2 cellular contexts compared by ENCODE assay signal in the genomic region with DNA sequence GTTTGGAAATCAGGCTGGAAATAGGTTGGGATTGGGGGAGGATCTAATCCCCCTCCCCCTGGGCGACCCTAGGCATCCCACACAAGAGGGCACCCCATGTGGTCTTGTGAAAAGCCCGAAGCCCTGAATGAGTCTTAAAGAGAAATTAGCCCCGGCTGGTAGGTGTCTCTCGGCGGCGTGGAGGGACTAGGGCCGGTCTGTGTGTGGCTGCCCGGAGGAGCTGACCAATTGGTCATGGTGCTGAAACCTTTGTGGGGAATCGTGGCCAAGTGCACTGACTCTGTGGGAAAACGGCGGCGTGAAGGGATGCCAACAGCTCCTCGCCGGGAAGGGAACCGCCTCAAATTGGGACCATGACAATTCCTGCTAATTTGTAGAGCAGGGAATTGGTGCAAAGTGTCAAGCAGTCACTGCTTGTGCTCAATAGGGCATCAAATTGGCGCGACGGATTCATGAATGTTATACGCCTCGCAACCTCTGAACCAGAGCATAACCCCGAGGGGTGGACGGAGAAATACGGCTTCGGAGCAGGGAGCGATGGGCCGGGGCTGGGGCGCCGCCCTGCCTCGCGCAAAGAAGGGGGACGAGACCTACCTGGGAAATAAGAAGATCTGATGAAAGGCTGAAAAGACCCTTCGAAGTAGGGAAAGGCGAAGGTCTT.
TF ChIP-seq lines count a peak whose summit lies in the region.

No MANE protein-coding gene starts in this region.

TF ChIP-seq in SK-N-SH, 30 proteins besides CTCF, POLR2A, EP300 and RAD21 (continued from another document):
- no peak for TF ChIP-seq CHD2 (IDR thresholded peaks at IDR 0.05; ENCODE audit: low read length, partially characterized antibody)
TF ChIP-seq in SK-N-SH: peak in this region for 1.

TF ChIP-seq in SK-N-SH treated with all-trans-retinoic acid at 6 μM for 48 hours, 23 proteins besides CTCF, POLR2A, EP300 and RAD21 (continued from another document):
- TF ChIP-seq RARB (CRISPR knock-in tag; IDR thresholded peaks at IDR 0.05) (no peak), TOX (CRISPR knock-in tag; IDR thresholded peaks at IDR 0.05; ENCODE audit: borderline replicate concordance) (no peak), CSDC2 (CRISPR knock-in tag; IDR thresholded peaks at IDR 0.05) (no peak), ISL1 (CRISPR knock-in tag; IDR thresholded peaks at IDR 0.05) (no peak), ZC3H10 (CRISPR knock-in tag; IDR thresholded peaks at IDR 0.05) (no peak), PPARA (CRISPR knock-in tag; IDR thresholded peaks at IDR 0.05; ENCODE audit: borderline replicate concordance) (no peak), ZNF8 (CRISPR knock-in tag; IDR thresholded peaks at IDR 0.05) (no peak), SNAI2 (CRISPR knock-in tag; IDR thresholded peaks at IDR 0.05) (no peak), OSR1 (CRISPR knock-in tag; IDR thresholded peaks at IDR 0.05) (no peak), ESRRG (CRISPR knock-in tag; IDR thresholded peaks at IDR 0.05) (no peak), TCF4 (CRISPR knock-in tag; IDR thresholded peaks at IDR 0.05; ENCODE audit: borderline replicate concordance) (no peak), ZNF70 (CRISPR knock-in tag; IDR thresholded peaks at IDR 0.05) (no peak)
- TF ChIP-seq, protein P1, sequence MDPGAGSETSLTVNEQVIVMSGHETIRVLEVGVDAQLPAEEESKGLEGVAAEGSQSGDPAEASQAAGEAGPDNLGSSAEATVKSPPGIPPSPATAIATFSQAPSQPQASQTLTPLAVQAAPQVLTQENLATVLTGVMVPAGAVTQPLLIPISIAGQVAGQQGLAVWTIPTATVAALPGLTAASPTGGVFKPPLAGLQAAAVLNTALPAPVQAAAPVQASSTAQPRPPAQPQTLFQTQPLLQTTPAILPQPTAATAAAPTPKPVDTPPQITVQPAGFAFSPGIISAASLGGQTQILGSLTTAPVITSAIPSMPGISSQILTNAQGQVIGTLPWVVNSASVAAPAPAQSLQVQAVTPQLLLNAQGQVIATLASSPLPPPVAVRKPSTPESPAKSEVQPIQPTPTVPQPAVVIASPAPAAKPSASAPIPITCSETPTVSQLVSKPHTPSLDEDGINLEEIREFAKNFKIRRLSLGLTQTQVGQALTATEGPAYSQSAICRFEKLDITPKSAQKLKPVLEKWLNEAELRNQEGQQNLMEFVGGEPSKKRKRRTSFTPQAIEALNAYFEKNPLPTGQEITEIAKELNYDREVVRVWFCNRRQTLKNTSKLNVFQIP (CRISPR knock-in tag; IDR thresholded peaks at IDR 0.05; ENCODE audit: borderline replicate concordance, low read depth): no peak
- TF ChIP-seq, protein P2, sequence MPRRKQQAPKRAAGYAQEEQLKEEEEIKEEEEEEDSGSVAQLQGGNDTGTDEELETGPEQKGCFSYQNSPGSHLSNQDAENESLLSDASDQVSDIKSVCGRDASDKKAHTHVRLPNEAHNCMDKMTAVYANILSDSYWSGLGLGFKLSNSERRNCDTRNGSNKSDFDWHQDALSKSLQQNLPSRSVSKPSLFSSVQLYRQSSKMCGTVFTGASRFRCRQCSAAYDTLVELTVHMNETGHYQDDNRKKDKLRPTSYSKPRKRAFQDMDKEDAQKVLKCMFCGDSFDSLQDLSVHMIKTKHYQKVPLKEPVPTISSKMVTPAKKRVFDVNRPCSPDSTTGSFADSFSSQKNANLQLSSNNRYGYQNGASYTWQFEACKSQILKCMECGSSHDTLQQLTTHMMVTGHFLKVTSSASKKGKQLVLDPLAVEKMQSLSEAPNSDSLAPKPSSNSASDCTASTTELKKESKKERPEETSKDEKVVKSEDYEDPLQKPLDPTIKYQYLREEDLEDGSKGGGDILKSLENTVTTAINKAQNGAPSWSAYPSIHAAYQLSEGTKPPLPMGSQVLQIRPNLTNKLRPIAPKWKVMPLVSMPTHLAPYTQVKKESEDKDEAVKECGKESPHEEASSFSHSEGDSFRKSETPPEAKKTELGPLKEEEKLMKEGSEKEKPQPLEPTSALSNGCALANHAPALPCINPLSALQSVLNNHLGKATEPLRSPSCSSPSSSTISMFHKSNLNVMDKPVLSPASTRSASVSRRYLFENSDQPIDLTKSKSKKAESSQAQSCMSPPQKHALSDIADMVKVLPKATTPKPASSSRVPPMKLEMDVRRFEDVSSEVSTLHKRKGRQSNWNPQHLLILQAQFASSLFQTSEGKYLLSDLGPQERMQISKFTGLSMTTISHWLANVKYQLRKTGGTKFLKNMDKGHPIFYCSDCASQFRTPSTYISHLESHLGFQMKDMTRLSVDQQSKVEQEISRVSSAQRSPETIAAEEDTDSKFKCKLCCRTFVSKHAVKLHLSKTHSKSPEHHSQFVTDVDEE (CRISPR knock-in tag; IDR thresholded peaks at IDR 0.05): no peak
